In genomic region chr9:101394687-101395086, GRCh38 we compare ENCODE assay signal across 24 cellular contexts. TPM values are rescaled to one million over a fixed set of nuclear protein-coding genes. Genes with fewer than 3 reads are reported as not detected.
DNase-seq lines count a peak whose midpoint lies in the region; ATAC-seq, FAIRE-seq and TF ChIP-seq lines count a peak whose summit lies in the region.
"Had no signal": no experiment of that assay in that cellular context is flagged by ENCODE, and none has a peak within 500 bp of the region (broad histone marks: within the 10 kb centered on the region; RNA-seq: fewer than 3 reads in every experiment).

No MANE protein-coding gene starts in this region.

- H3K4me1 ChIP-seq in trophoblast cell (ENCODE audit: control insufficient read depth in 1 of 2, insufficient read depth in 2 of 2, low read length in 2 of 2): peaks cover 0 to 2% of the 10 kb centered on the region in 2 experiments

- H3K27me3 Mint-ChIP-seq in activated T-cell treated with anti-CD3 and anti-CD28 coated beads, Interleukin-2, amount 50 U/mL, for 24 hours: no peaks in the 10 kb centered on the region
- no peaks in the 10 kb centered on the region for H3K27me3 Mint-ChIP-seq in activated naive CD8-positive, alpha-beta T cell treated with anti-CD3 and anti-CD28 coated beads, Interleukin-2, amount 50 U/mL, for 24 hours
- H3K27me3 Mint-ChIP-seq: CD8-positive, alpha-beta memory T cell had no signal

- H2BK5ac ChIP-seq in trophoblast cell (ENCODE audit: low read depth, low read length, poor library complexity): no peak overlapping the region

- H3K4me2 ChIP-seq in trophoblast cell (ENCODE audit: low read length): no peak overlapping the region
- H3K4me2 ChIP-seq: BLaER1, GM23338 had no signal

- no peak overlapping the region for H3K4me3 Mint-ChIP-seq in activated T-cell treated with anti-CD3 and anti-CD28 coated beads, Interleukin-2, amount 50 U/mL, for 24 hours
- H3K4me3 Mint-ChIP-seq in activated naive CD8-positive, alpha-beta T cell treated with anti-CD3 and anti-CD28 coated beads, Interleukin-2, amount 50 U/mL, for 24 hours: peak overlapping the region; percentile 50
- H3K4me3 Mint-ChIP-seq: GM23338 had no signal

- no peak overlapping the region for H2BK120ac ChIP-seq in trophoblast cell (ENCODE audit: insufficient read depth, low read length, poor library complexity)

- no peak for TF ChIP-seq POLR2A in H54 (IDR thresholded peaks at IDR 0.05; ENCODE audit: low read depth, low read length)

- no peak for DNase-seq in activated T-cell treated with anti-CD3 and anti-CD28 coated beads, Interleukin-2, amount 50 U/mL, for 24 hours
- DNase-seq in activated T-cell treated with anti-CD3 and anti-CD28 coated beads, Interleukin-2, amount 50 U/mL, for 1 hour: no peak
- DNase-seq in H54 (ENCODE audit: insufficient read length, low spot score): no peak
- no peak for DNase-seq in activated naive CD8-positive, alpha-beta T cell treated with anti-CD3 and anti-CD28 coated beads, Interleukin-2, amount 50 U/mL, for 24 hours
- DNase-seq in trophoblast cell: no peak
- no peak for DNase-seq in hepatic stellate cell (ENCODE audit: low spot score)
- DNase-seq in substantia nigra (lab: John Stamatoyannopoulos, UW): no peak
- no peak for DNase-seq in SW 1271 (lab: John Stamatoyannopoulos, UW)
- DNase-seq: ACHN; CD8-positive, alpha-beta memory T cell; GDM1; MG63; NCI-H1417 treated with DMSO at 0.1 percent for 48 hours; NCI-H187; NCI-H446; NCI-H526; SJCRH30 had no signal

- H3K27ac Mint-ChIP-seq in activated T-cell treated with anti-CD3 and anti-CD28 coated beads, Interleukin-2, amount 50 U/mL, for 24 hours: peak overlapping the region; percentile 7
- no peak overlapping the region for H3K27ac Mint-ChIP-seq in activated naive CD8-positive, alpha-beta T cell treated with anti-CD3 and anti-CD28 coated beads, Interleukin-2, amount 50 U/mL, for 24 hours
- H3K27ac Mint-ChIP-seq: GM23338 had no signal

- no peak overlapping the region for H3K27ac ChIP-seq in trophoblast cell (ENCODE audit: low read depth, low read length)
- H3K27ac ChIP-seq in substantia nigra (ENCODE audit: low read depth, low read length, poor library complexity, severe bottlenecking): no peak overlapping the region
- H3K27ac ChIP-seq: 22Rv1, BLaER1, SJCRH30 had no signal

- peaks cover 96% of the 10 kb centered on the region for H3K36me3 Mint-ChIP-seq in activated T-cell treated with anti-CD3 and anti-CD28 coated beads, Interleukin-2, amount 50 U/mL, for 24 hours (ENCODE audit: low read depth)
- peaks cover 72% of the 10 kb centered on the region for H3K36me3 Mint-ChIP-seq in activated naive CD8-positive, alpha-beta T cell treated with anti-CD3 and anti-CD28 coated beads, Interleukin-2, amount 50 U/mL, for 24 hours (ENCODE audit: low read depth)

- no peak overlapping the region for H3K14ac ChIP-seq in trophoblast cell (ENCODE audit: low read length)

- H3K4me3 ChIP-seq in trophoblast cell (ENCODE audit: low read depth, low read length): no peak overlapping the region
- H3K4me3 ChIP-seq: BLaER1, GM23338, MG63, SJCRH30 had no signal

- no peaks in the 10 kb centered on the region for H3K36me3 ChIP-seq in trophoblast cell (ENCODE audit: control insufficient read depth in 1 of 2, insufficient read depth in 2 of 2, low read length in 2 of 2)

- H4K12ac ChIP-seq in trophoblast cell (ENCODE audit: low read depth, low read length): no peak overlapping the region

- no peak overlapping the region for H2AK5ac ChIP-seq in trophoblast cell (ENCODE audit: low read length)

- H3K79me2 ChIP-seq in trophoblast cell (ENCODE audit: control insufficient read depth, insufficient read depth, low read length, poor library complexity): peaks cover 6% of the 10 kb centered on the region

- H3K4me1 Mint-ChIP-seq in activated T-cell treated with anti-CD3 and anti-CD28 coated beads, Interleukin-2, amount 50 U/mL, for 24 hours (ENCODE audit: low read depth): peaks cover 70% of the 10 kb centered on the region
- peaks cover 62% of the 10 kb centered on the region for H3K4me1 Mint-ChIP-seq in activated naive CD8-positive, alpha-beta T cell treated with anti-CD3 and anti-CD28 coated beads, Interleukin-2, amount 50 U/mL, for 24 hours
- H3K4me1 Mint-ChIP-seq: GM23338 had no signal

- no peak for ATAC-seq in activated naive CD8-positive, alpha-beta T cell treated with anti-CD3 and anti-CD28 coated beads, Interleukin-2, amount 50 U/mL, for 24 hours
- ATAC-seq: GM23338, HCT116 had no signal

- H3K9ac ChIP-seq in trophoblast cell (ENCODE audit: low read length): no peak overlapping the region
- H3K9ac ChIP-seq: BLaER1 had no signal

- no peaks in the 10 kb centered on the region for H3K27me3 ChIP-seq in trophoblast cell (ENCODE audit: insufficient read depth, low read length)
- H3K27me3 ChIP-seq: BLaER1, MG63, SJCRH30 had no signal

- no peak overlapping the region for H4K8ac ChIP-seq in trophoblast cell (ENCODE audit: low read depth, low read length)

- no CpG with 5 or more reads among the region's 1 CpG for WGBS in trophoblast cell (ENCODE audit: extremely low coverage, insufficient coverage, insufficient read length)

- FAIRE-seq in H54 (lab: Jason Lieb, UNC): peak; percentile 43
- FAIRE-seq: GM18507, RCC 7860 had no signal

- peak overlapping the region; percentile 47 for H3K4ac ChIP-seq in trophoblast cell (ENCODE audit: low read depth, low read length)

- peaks cover 21% of the 10 kb centered on the region for H3K9me3 Mint-ChIP-seq in activated T-cell treated with anti-CD3 and anti-CD28 coated beads, Interleukin-2, amount 50 U/mL, for 24 hours
- peaks cover 32% of the 10 kb centered on the region for H3K9me3 Mint-ChIP-seq in activated naive CD8-positive, alpha-beta T cell treated with anti-CD3 and anti-CD28 coated beads, Interleukin-2, amount 50 U/mL, for 24 hours

- H3K18ac ChIP-seq in trophoblast cell (ENCODE audit: low read length): no peak overlapping the region

- no peak overlapping the region for H2AFZ ChIP-seq in trophoblast cell (ENCODE audit: insufficient read depth, low read length, poor library complexity)
- H2AFZ ChIP-seq: GM23338 had no signal

- H3K23ac ChIP-seq in trophoblast cell (ENCODE audit: low read length): no peak overlapping the region

- no peaks in the 10 kb centered on the region for H3K9me3 ChIP-seq in trophoblast cell (ENCODE audit: insufficient read depth, low read depth, low read length)
- H3K9me3 ChIP-seq: SJCRH30 had no signal

- H4K91ac ChIP-seq in trophoblast cell (ENCODE audit: low read depth, low read length): no peak overlapping the region

- H3K79me1 ChIP-seq in trophoblast cell (ENCODE audit: low read length): peaks cover 6% of the 10 kb centered on the region

- no peak overlapping the region for H2BK12ac ChIP-seq in trophoblast cell (ENCODE audit: low read length)

RNA-seq across cellular contexts. Expression of gene MRPL50, which starts 3.7 kb away (rescaled TPM):
- 10.1 and 10.3 TPM in 2 replicates for polyA plus RNA-seq in trophoblast cell (2013)

RNA-seq across cellular contexts. Expression of gene ZNF189, which starts 4.0 kb away (rescaled TPM):
- polyA plus RNA-seq in trophoblast cell (2013): 7.7 and 8.2 TPM in 2 replicates

RNA-seq across cellular contexts. Expression of gene BAAT, which starts 9.9 kb away (rescaled TPM):
- 0.12 TPM in 2 replicates for polyA plus RNA-seq in trophoblast cell (2013)
- polyA plus RNA-seq: IgD-negative memory B cell had no signal

RNA-seq across cellular contexts. Expression of gene ALDOB, which starts 40.9 kb away (rescaled TPM):
- not detected in 2 replicates for polyA plus RNA-seq in trophoblast cell (2013)
- polyA plus RNA-seq: CD8-positive, alpha-beta memory T cell; GM23338 had no signal
